ENCODE assay signal across 8 cellular contexts in genomic region chr17:60026352-60026936, GRCh38. TPM values are rescaled to one million over a fixed set of nuclear protein-coding genes. Genes with fewer than 3 reads are reported as not detected.
DNase-seq lines count a peak whose midpoint lies in the region; ATAC-seq and TF ChIP-seq lines count a peak whose summit lies in the region.
"Not testable (repeated sequence)": the region's sequence is repeated elsewhere in the genome, so short reads cannot be mapped to it uniquely, and the experiment has no call there.

No MANE protein-coding gene starts in this region.

- H4K91ac ChIP-seq in mesenchymal stem cell (ENCODE audit: low read length): not testable (repeated sequence)

- H3K9ac ChIP-seq in mesenchymal stem cell (ENCODE audit: low read length): not testable (repeated sequence)

- WGBS in mesenchymal stem cell: no CpG with 5 or more reads among the region's 69 CpGs

- not testable (repeated sequence) for H3K27ac ChIP-seq in AG04450 (ENCODE audit: low read depth, low read length); left ventricle myocardium inferior (replicated peaks); mesenchymal stem cell (ENCODE audit: low read length, poor library complexity, severe bottlenecking)

- CTCF ChIA-PET in AG04450 (lab: Charles Lee): not testable (repeated sequence)

- H3K79me1 ChIP-seq in mesenchymal stem cell (replicated peaks; ENCODE audit: low read length, poor library complexity, severe bottlenecking): not testable (repeated sequence)

- not testable (repeated sequence) for H3K4me3 Mint-ChIP-seq in activated naive CD8-positive, alpha-beta T cell treated with anti-CD3 and anti-CD28 coated beads, Interleukin-2, amount 10 ng/mL, durations not matched to agents 7 days and 5 days; stimulated activated naive CD8-positive, alpha-beta T cell treated with anti-CD3 and anti-CD28 coated beads, Interleukin-15, amount 100 ng/mL, for 72 hours

- not testable (repeated sequence) for H3K27me3 ChIP-seq in AG04450 (ENCODE audit: control insufficient read depth, insufficient read depth, low read length); H7 (ENCODE audit: control insufficient read depth, insufficient read depth, low read length); left ventricle myocardium inferior (ENCODE audit: low read depth); mesenchymal stem cell (ENCODE audit: control insufficient read depth in 1 of 2, insufficient read depth in 1 of 2, low read length in 2 of 2)

- not testable (repeated sequence) for H3K4me1 Mint-ChIP-seq in activated naive CD8-positive, alpha-beta T cell treated with anti-CD3 and anti-CD28 coated beads, Interleukin-2, amount 10 ng/mL, durations not matched to agents 7 days and 5 days; stimulated activated naive CD8-positive, alpha-beta T cell treated with anti-CD3 and anti-CD28 coated beads, Interleukin-15, amount 100 ng/mL, for 72 hours

- not testable (repeated sequence) for H3K4me1 ChIP-seq in left ventricle myocardium inferior; mesenchymal stem cell (ENCODE audit: control insufficient read depth, insufficient read depth, low read depth, low read length)

- H3K9me3 Mint-ChIP-seq in activated naive CD8-positive, alpha-beta T cell treated with anti-CD3 and anti-CD28 coated beads, Interleukin-2, amount 10 ng/mL, durations not matched to agents 7 days and 5 days; stimulated activated naive CD8-positive, alpha-beta T cell treated with anti-CD3 and anti-CD28 coated beads, Interleukin-15, amount 100 ng/mL, for 72 hours: not testable (repeated sequence)

- H3K18ac ChIP-seq in mesenchymal stem cell (ENCODE audit: low read depth in 1 of 2, low read length in 2 of 2): not testable (repeated sequence)

- H4K8ac ChIP-seq in mesenchymal stem cell (ENCODE audit: low read length): not testable (repeated sequence)

- H3K4me2 ChIP-seq in mesenchymal stem cell (ENCODE audit: low read length, poor library complexity, severe bottlenecking): peak overlapping the region; percentile 61

- not testable (repeated sequence) for H2BK12ac ChIP-seq in mesenchymal stem cell (ENCODE audit: low read length in 2 of 2)

- H3K36me3 ChIP-seq in H7 (replicated peaks; ENCODE audit: control insufficient read depth, insufficient read depth, low read length); left ventricle myocardium inferior; mesenchymal stem cell (ENCODE audit: control insufficient read depth in 1 of 2, insufficient read depth in 2 of 2, low read depth in 1 of 2, low read length in 2 of 2): not testable (repeated sequence)

- peak overlapping the region; percentile 34; the same call in 1 of the 2 replicates for H3K4me3 ChIP-seq in AG04450 (ENCODE audit: low read depth, low read length)
- peak overlapping the region; percentile 26; the same call in 1 of the 2 replicates for H3K4me3 ChIP-seq in H7 (ENCODE audit: insufficient read depth, low read depth, low read length)
- H3K4me3 ChIP-seq in epithelial cell of proximal tubule (ENCODE audit: low read depth, low read length): peak overlapping the region; percentile 31
- H3K4me3 ChIP-seq in left ventricle myocardium inferior: peak overlapping the region; percentile 59
- H3K4me3 ChIP-seq in mesenchymal stem cell (ENCODE audit: insufficient read depth in 1 of 2, low read depth in 1 of 2, low read length in 2 of 2): peak overlapping the region in 1 of 2 experiments; percentile 49

- intact Hi-C loops in left ventricle myocardium inferior (cut with micrococcal nuclease): not testable (repeated sequence)

- not testable (repeated sequence) for H3K27me3 Mint-ChIP-seq in activated naive CD8-positive, alpha-beta T cell treated with anti-CD3 and anti-CD28 coated beads, Interleukin-2, amount 10 ng/mL, durations not matched to agents 7 days and 5 days; stimulated activated naive CD8-positive, alpha-beta T cell treated with anti-CD3 and anti-CD28 coated beads, Interleukin-15, amount 100 ng/mL, for 72 hours

- H2BK15ac ChIP-seq in mesenchymal stem cell (ENCODE audit: low read depth, poor library complexity, severe bottlenecking): not testable (repeated sequence)

- not testable (repeated sequence) for H2BK5ac ChIP-seq in mesenchymal stem cell (ENCODE audit: low read depth, low read length, poor library complexity, severe bottlenecking)

- H2AFZ ChIP-seq in mesenchymal stem cell (ENCODE audit: low read depth, low read length): not testable (repeated sequence)

- not testable (repeated sequence) for H3K4ac ChIP-seq in mesenchymal stem cell (ENCODE audit: low read depth in 1 of 2, low read length in 2 of 2)

- DNase-seq in AG04450 (ENCODE audit: low read depth, low spot score); H7; activated naive CD8-positive, alpha-beta T cell treated with anti-CD3 and anti-CD28 coated beads, Interleukin-2, amount 10 ng/mL, durations not matched to agents 7 days and 5 days; epithelial cell of proximal tubule (ENCODE audit: low read depth); left ventricle myocardium inferior; mesenchymal stem cell; stimulated activated naive CD8-positive, alpha-beta T cell treated with anti-CD3 and anti-CD28 coated beads, Interleukin-15, amount 100 ng/mL, for 72 hours: not testable (repeated sequence)

- ATAC-seq in SK-N-SH treated with all-trans-retinoic acid at 6 μM for 48 hours: peak; percentile 60
- ATAC-seq in activated naive CD8-positive, alpha-beta T cell treated with anti-CD3 and anti-CD28 coated beads, Interleukin-2, amount 10 ng/mL, durations not matched to agents 7 days and 5 days (ENCODE audit: low read depth): peak; percentile 24
- ATAC-seq in stimulated activated naive CD8-positive, alpha-beta T cell treated with anti-CD3 and anti-CD28 coated beads, Interleukin-15, amount 100 ng/mL, for 72 hours: peak; percentile 31

- not testable (repeated sequence) for TF ChIP-seq CTCF in AG04450 (IDR thresholded peaks at IDR 0.05; ENCODE audit: low read depth, low read length); epithelial cell of proximal tubule (conservative IDR thresholded peaks at IDR 0.05; ENCODE audit: low read depth, low read length); left ventricle myocardium inferior (IDR thresholded peaks at IDR 0.05; ENCODE audit: borderline replicate concordance)

- POLR2A ChIA-PET in AG04450 (lab: Yijun Ruan, JAX); activated naive CD8-positive, alpha-beta T cell treated with anti-CD3 and anti-CD28 coated beads, Interleukin-2, amount 10 ng/mL, durations not matched to agents 7 days and 5 days (lab: Charles Lee): not testable (repeated sequence)

- H3K14ac ChIP-seq in mesenchymal stem cell (ENCODE audit: low read length in 2 of 2): not testable (repeated sequence)

- not testable (repeated sequence) for H3K9me3 ChIP-seq in AG04450 (ENCODE audit: control insufficient read depth, insufficient read depth, low read length); left ventricle myocardium inferior (replicated peaks); mesenchymal stem cell (ENCODE audit: control insufficient read depth, low read length)

- not testable (repeated sequence) for H3K23ac ChIP-seq in mesenchymal stem cell (ENCODE audit: low read length in 2 of 2)

- H3K36me3 Mint-ChIP-seq in activated naive CD8-positive, alpha-beta T cell treated with anti-CD3 and anti-CD28 coated beads, Interleukin-2, amount 10 ng/mL, durations not matched to agents 7 days and 5 days: not testable (repeated sequence)

- H3K27ac Mint-ChIP-seq in activated naive CD8-positive, alpha-beta T cell treated with anti-CD3 and anti-CD28 coated beads, Interleukin-2, amount 10 ng/mL, durations not matched to agents 7 days and 5 days; stimulated activated naive CD8-positive, alpha-beta T cell treated with anti-CD3 and anti-CD28 coated beads, Interleukin-15, amount 100 ng/mL, for 72 hours: not testable (repeated sequence)

- H2BK120ac ChIP-seq in mesenchymal stem cell (ENCODE audit: low read depth, low read length): not testable (repeated sequence)

- H2AK5ac ChIP-seq in mesenchymal stem cell (ENCODE audit: low read length, severe bottlenecking): not testable (repeated sequence)

RNA-seq across cellular contexts. Expression of gene HEATR6, which starts 52.3 kb away (rescaled TPM):
- polyA plus RNA-seq in AG04450 (2011; rRNA removed): 23.5 and 23.7 TPM in 2 replicates
- 35.7 and 42.3 TPM in 2 replicates for polyA minus RNA-seq in AG04450 (2011; rRNA and poly(A)+ RNA removed)
- 21.1 and 21.6 TPM in 2 replicates for total RNA-seq in H7 (2014; rRNA removed; shearing (Covaris generic))
- 10 to 100 TPM; 21.3 to 24.5 TPM for total RNA-seq in activated naive CD8-positive, alpha-beta T cell treated with anti-CD3 and anti-CD28 coated beads, Interleukin-2, amount 10 ng/mL, durations not matched to agents 7 days and 5 days
- total RNA-seq in epithelial cell of proximal tubule (14.2 and 29.1 TPM in 2 replicates), left ventricle myocardium inferior (13.0 TPM)
- 9.4 TPM for polyA plus RNA-seq in mesenchymal stem cell (2013, experiment 1 of 2)
- polyA plus RNA-seq in mesenchymal stem cell (2013, experiment 2 of 2): 9.5 TPM
